In genomic region chr2:166802475-166802874, GRCh38 we compare ENCODE assay signal across 13 cellular contexts.
"Had no signal": no experiment of that assay in that cellular context is flagged by ENCODE, and none has a peak within 500 bp of the region (broad histone marks: within the 10 kb centered on the region; RNA-seq: fewer than 3 reads in every experiment).

No MANE protein-coding gene starts in this region.

- DNase-seq: activated B cell treated with CpG ODN at 0.5 μM for 24 hours; activated CD4-positive, alpha-beta T cell treated with anti-CD3 and anti-CD28 coated beads, Interleukin-2, amount 50 U/mL, for 4 hours; activated naive CD4-positive, alpha-beta T cell treated with anti-CD3 and anti-CD28 coated beads for 36 hours; brain microvascular endothelial cell; left cardiac atrium; midbrain; naive B cell; spleen; stimulated activated CD4-positive, alpha-beta T cell treated with anti-CD3 and anti-CD28 coated beads, Interleukin-2, amount 100 ng/mL, for 24 hours; stimulated activated naive B cell treated with anti-CD40 and anti-IgM and Interleukin-4, amounts not matched to agents 10 μg/mL and 1 μg/mL and 100 μg/mL, for 72 hours; trophoblast cell had no signal

- ATAC-seq: left cardiac atrium; sciatic nerve; stimulated activated naive B cell treated with anti-CD40 and anti-IgM and Interleukin-4, amounts not matched to agents 10 μg/mL and 1 μg/mL and 100 μg/mL, for 72 hours had no signal

- H3K4me1 Mint-ChIP-seq: activated B cell treated with CpG ODN at 0.5 μM for 24 hours, naive B cell had no signal

- H3K4me3 Mint-ChIP-seq: activated B cell treated with CpG ODN at 0.5 μM for 24 hours; activated naive CD4-positive, alpha-beta T cell treated with anti-CD3 and anti-CD28 coated beads for 36 hours; naive B cell; stimulated activated naive B cell treated with anti-CD40 and anti-IgM and Interleukin-4, amounts not matched to agents 10 μg/mL and 1 μg/mL and 100 μg/mL, for 72 hours had no signal

- H3K27ac Mint-ChIP-seq: activated B cell treated with CpG ODN at 0.5 μM for 24 hours; activated naive CD4-positive, alpha-beta T cell treated with anti-CD3 and anti-CD28 coated beads for 36 hours; naive B cell; stimulated activated naive B cell treated with anti-CD40 and anti-IgM and Interleukin-4, amounts not matched to agents 10 μg/mL and 1 μg/mL and 100 μg/mL, for 72 hours had no signal

- H3K36me3 ChIP-seq: brain microvascular endothelial cell, spleen had no signal

- H3K27me3 ChIP-seq: brain microvascular endothelial cell, spleen had no signal

- H3K36me3 Mint-ChIP-seq: naive B cell; stimulated activated naive B cell treated with anti-CD40 and anti-IgM and Interleukin-4, amounts not matched to agents 10 μg/mL and 1 μg/mL and 100 μg/mL, for 72 hours had no signal

- H3K4me3 ChIP-seq: lung, spleen had no signal

- H3K9me3 Mint-ChIP-seq: activated B cell treated with CpG ODN at 0.5 μM for 24 hours; activated naive CD4-positive, alpha-beta T cell treated with anti-CD3 and anti-CD28 coated beads for 36 hours; stimulated activated naive B cell treated with anti-CD40 and anti-IgM and Interleukin-4, amounts not matched to agents 10 μg/mL and 1 μg/mL and 100 μg/mL, for 72 hours had no signal

- H3K27ac ChIP-seq: brain microvascular endothelial cell, spleen had no signal

- H3K27me3 Mint-ChIP-seq: activated B cell treated with CpG ODN at 0.5 μM for 24 hours; naive B cell; stimulated activated naive B cell treated with anti-CD40 and anti-IgM and Interleukin-4, amounts not matched to agents 10 μg/mL and 1 μg/mL and 100 μg/mL, for 72 hours had no signal
